In genomic region chr22:28741200-28741757, GRCh38 we compare ENCODE assay signal across 8 cellular contexts. TPM values are rescaled to one million over a fixed set of nuclear protein-coding genes. Genes with fewer than 3 reads are reported as not detected.
DNase-seq lines count a peak whose midpoint lies in the region; ATAC-seq and TF ChIP-seq lines count a peak whose summit lies in the region.

No MANE protein-coding gene starts in this region.

- H3K27me3 ChIP-seq in CD4-positive, CD25-positive, alpha-beta regulatory T cell (ENCODE audit: control insufficient read depth, insufficient read depth, low read length) = no peaks in the 10 kb centered on the region
- no peaks in the 10 kb centered on the region for H3K27me3 ChIP-seq in colonic mucosa

- H3K27me3 Mint-ChIP-seq in CD4-positive, CD25-positive, alpha-beta regulatory T cell = no peaks in the 10 kb centered on the region
- no peaks in the 10 kb centered on the region for H3K27me3 Mint-ChIP-seq in nephron (ENCODE audit: low read depth)

- peak overlapping the region; percentile 56 to 93 for H3K9ac ChIP-seq in colonic mucosa (ENCODE audit: low read depth in 2 of 2, low read length in 2 of 2)

- peaks cover 14% of the 10 kb centered on the region for H3K4me1 ChIP-seq in CD4-positive, CD25-positive, alpha-beta regulatory T cell (ENCODE audit: control insufficient read depth, insufficient read depth, low read length, poor library complexity, severe bottlenecking)
- no peaks in the 10 kb centered on the region for H3K4me1 ChIP-seq in colonic mucosa

- H3K36me3 ChIP-seq in CD4-positive, CD25-positive, alpha-beta regulatory T cell (ENCODE audit: control insufficient read depth, insufficient read depth, low read length) = peaks cover 14% of the 10 kb centered on the region
- H3K36me3 ChIP-seq in colonic mucosa = no peaks in the 10 kb centered on the region

- peak overlapping the region; percentile 90 to 96 (median 95) for H3K27ac Mint-ChIP-seq in CD4-positive, CD25-positive, alpha-beta regulatory T cell
- H3K27ac Mint-ChIP-seq in nephron = peak overlapping the region; percentile 92 to 96 (median 95)

- no peaks in the 10 kb centered on the region for H3K9me3 Mint-ChIP-seq in CD4-positive, CD25-positive, alpha-beta regulatory T cell
- H3K9me3 Mint-ChIP-seq in nephron = no peaks in the 10 kb centered on the region

- H3K4me3 ChIP-seq in CD4-positive, CD25-positive, alpha-beta regulatory T cell (ENCODE audit: low read depth, low read length) = peak overlapping the region; percentile 94
- peak overlapping the region; percentile 97 for H3K4me3 ChIP-seq in colonic mucosa

- peaks cover 7 to 38% (median 22%) of the 10 kb centered on the region in 4 donors for H3K4me1 Mint-ChIP-seq in CD4-positive, CD25-positive, alpha-beta regulatory T cell
- peaks cover 21% of the 10 kb centered on the region for H3K4me1 Mint-ChIP-seq in nephron

- H3K9me3 ChIP-seq in CD4-positive, CD25-positive, alpha-beta regulatory T cell (ENCODE audit: control insufficient read depth in 2 of 2, low read length in 2 of 2) = no peaks in the 10 kb centered on the region
- no peaks in the 10 kb centered on the region for H3K9me3 ChIP-seq in colonic mucosa

- ATAC-seq in CD4-positive, CD25-positive, alpha-beta regulatory T cell (ENCODE audit: low read depth in 2 of 2) = no peak
- ATAC-seq in HG03342 (IDR thresholded peaks at IDR 0.05; ENCODE audit: unreplicated experiment) (no peak), HG02885 (IDR thresholded peaks at IDR 0.05; ENCODE audit: poor library complexity, unreplicated experiment) (no peak)

- H3K27ac ChIP-seq in CD4-positive, CD25-positive, alpha-beta regulatory T cell (ENCODE audit: insufficient read depth, low read length, poor library complexity, severe bottlenecking) = peak overlapping the region; percentile 95
- peak overlapping the region; percentile 99 for H3K27ac ChIP-seq in colonic mucosa

- intact Hi-C loops in colonic mucosa (cut with DNase I) = no loop called here

- peaks cover 12% of the 10 kb centered on the region for H3K36me3 Mint-ChIP-seq in CD4-positive, CD25-positive, alpha-beta regulatory T cell
- H3K36me3 Mint-ChIP-seq in nephron (ENCODE audit: low read depth) = peaks cover 22% of the 10 kb centered on the region

- no peak for DNase-seq in CD4-positive, CD25-positive, alpha-beta regulatory T cell
- DNase-seq in Kasumi-1 (lab: John Stamatoyannopoulos, UW) = peak; percentile 65 to 71
- DNase-seq in colonic mucosa = no peak
- no peak for DNase-seq in cortex of kidney (lab: John Stamatoyannopoulos, UW)
- no peak for DNase-seq in hippocampal formation (lab: John Stamatoyannopoulos, UW)

- TF ChIP-seq CTCF in colonic mucosa (IDR thresholded peaks at IDR 0.05) (no peak), nephron (IDR thresholded peaks at IDR 0.05; ENCODE audit: unreplicated experiment in 3 of 3) (no peak)

- H3K4me3 Mint-ChIP-seq in CD4-positive, CD25-positive, alpha-beta regulatory T cell = peak overlapping the region; percentile 91 to 100 (median 94)
- H3K4me3 Mint-ChIP-seq in nephron = peak overlapping the region; percentile 89 to 91 (median 91)

RNA-seq across cellular contexts. Expression of gene CHEK2, which starts 0.3 kb away (rescaled TPM):
- 8.9 TPM for total RNA-seq in CD4-positive, CD25-positive, alpha-beta regulatory T cell
- polyA plus RNA-seq in CD4-positive, CD25-positive, alpha-beta regulatory T cell = 10 to 100 TPM in 2 of 4 donors, 1 to 10 TPM in 2; 6.9 to 11.8 (median 9.2) TPM
- 10 to 100 TPM; 12.2 to 36.0 TPM for total RNA-seq in colonic mucosa

RNA-seq across cellular contexts. Expression of gene HSCB, which starts 0.6 kb away (rescaled TPM):
- total RNA-seq in CD4-positive, CD25-positive, alpha-beta regulatory T cell = 4.9 TPM
- 10 to 100 TPM in 2 of 4 donors, 1 to 10 TPM in 2; 8.7 to 12.0 (median 10.7) TPM for polyA plus RNA-seq in CD4-positive, CD25-positive, alpha-beta regulatory T cell
- total RNA-seq in colonic mucosa = 10 to 100 TPM; 11.7 to 15.6 TPM

RNA-seq across cellular contexts. Expression of gene CCDC117, which starts 31.2 kb away (rescaled TPM):
- 25.2 TPM for total RNA-seq in CD4-positive, CD25-positive, alpha-beta regulatory T cell
- polyA plus RNA-seq in CD4-positive, CD25-positive, alpha-beta regulatory T cell = 10 to 100 TPM; 14.7 to 20.3 (median 15.9) TPM
- total RNA-seq in colonic mucosa = 10 to 100 TPM; 21.2 to 24.9 TPM

RNA-seq across cellular contexts. Expression of gene XBP1, which starts 59.1 kb away (rescaled TPM):
- total RNA-seq in CD4-positive, CD25-positive, alpha-beta regulatory T cell = 139 TPM
- polyA plus RNA-seq in CD4-positive, CD25-positive, alpha-beta regulatory T cell = 100 to 1,000 TPM; 127 to 218 (median 158) TPM
- total RNA-seq in colonic mucosa = 100 to 1,000 TPM; 210 to 251 TPM

Comparison
In these comparisons a context has a peak if more than half of its experiments do, and no peak if none do; other contexts are left out.
1. DNase-seq: peak in Kasumi-1 (2 of 2); none in CD4-positive, CD25-positive, alpha-beta regulatory T cell (0 of 3), colonic mucosa (single experiment), cortex of kidney (single experiment) and hippocampal formation (0 of 2).